In genomic region chr10:70267161-70267933, GRCh38 we compare ENCODE assay signal across 8 cellular contexts.
A peak's percentile ranks its signal among the peaks of the same experiment; 100 is the strongest.
DNase-seq lines count a peak whose midpoint lies in the region; ATAC-seq and TF ChIP-seq lines count a peak whose summit lies in the region.

No MANE protein-coding gene starts in this region.

- no peak overlapping the region for H3K27ac ChIP-seq in 22Rv1

- DNase-seq in SW 1271 (lab: John Stamatoyannopoulos, UW) (peak; percentile 63 to 80), germinal center (ENCODE audit: low spot score) (peak; percentile 35), superior temporal gyrus (ENCODE audit: extremely low spot score) (no peak), NCI-H2171 treated with DMSO at 0.1 percent for 48 hours (lab: John Stamatoyannopoulos, UW) (no peak)

- ATAC-seq in HG03432 (IDR thresholded peaks at IDR 0.05; ENCODE audit: unreplicated experiment) (no peak), GM18867 (IDR thresholded peaks at IDR 0.05; ENCODE audit: unreplicated experiment) (no peak)

- TF ChIP-seq CTCF in 22Rv1 (IDR thresholded peaks at IDR 0.05) (peak; percentile 32), GM12873 (IDR thresholded peaks at IDR 0.05; ENCODE audit: insufficient read depth, low read depth, low read length, missing control alignments) (peak; percentile 57)

Comparison
In these comparisons a context has a peak if more than half of its experiments do, and no peak if none do; other contexts are left out.
1. DNase-seq: peak in SW 1271 (2 of 2) and germinal center (single experiment); none in superior temporal gyrus (single experiment) and NCI-H2171 treated with DMSO at 0.1 percent for 48 hours (single experiment).